In the genomic region with DNA sequence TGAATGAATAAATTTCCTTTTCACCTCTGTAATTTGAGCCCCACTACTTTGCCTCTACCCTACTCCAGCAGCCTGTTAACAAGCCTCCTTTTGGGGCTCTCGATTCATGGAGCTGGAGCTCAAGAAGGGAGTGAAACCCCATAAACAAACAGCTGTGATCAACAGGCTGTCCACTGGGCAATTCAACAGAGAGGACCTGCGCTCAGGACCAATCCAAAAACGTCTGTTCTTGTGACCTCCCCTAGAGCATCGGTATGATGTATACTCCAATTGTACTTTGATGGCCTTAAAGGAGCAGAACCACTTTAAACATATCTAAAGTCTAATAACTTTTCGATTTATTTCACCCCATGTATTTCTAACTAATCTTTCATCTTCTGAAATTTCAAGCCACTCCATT, we compare ENCODE assay signal across 1 cellular context.
TF ChIP-seq lines count a peak whose summit lies in the region.

No MANE protein-coding gene starts in this region.

TF ChIP-seq in HEK293, 187 proteins besides CTCF, POLR2A, EP300 and RAD21 (continued from another document):
- TF ChIP-seq, protein P1, sequence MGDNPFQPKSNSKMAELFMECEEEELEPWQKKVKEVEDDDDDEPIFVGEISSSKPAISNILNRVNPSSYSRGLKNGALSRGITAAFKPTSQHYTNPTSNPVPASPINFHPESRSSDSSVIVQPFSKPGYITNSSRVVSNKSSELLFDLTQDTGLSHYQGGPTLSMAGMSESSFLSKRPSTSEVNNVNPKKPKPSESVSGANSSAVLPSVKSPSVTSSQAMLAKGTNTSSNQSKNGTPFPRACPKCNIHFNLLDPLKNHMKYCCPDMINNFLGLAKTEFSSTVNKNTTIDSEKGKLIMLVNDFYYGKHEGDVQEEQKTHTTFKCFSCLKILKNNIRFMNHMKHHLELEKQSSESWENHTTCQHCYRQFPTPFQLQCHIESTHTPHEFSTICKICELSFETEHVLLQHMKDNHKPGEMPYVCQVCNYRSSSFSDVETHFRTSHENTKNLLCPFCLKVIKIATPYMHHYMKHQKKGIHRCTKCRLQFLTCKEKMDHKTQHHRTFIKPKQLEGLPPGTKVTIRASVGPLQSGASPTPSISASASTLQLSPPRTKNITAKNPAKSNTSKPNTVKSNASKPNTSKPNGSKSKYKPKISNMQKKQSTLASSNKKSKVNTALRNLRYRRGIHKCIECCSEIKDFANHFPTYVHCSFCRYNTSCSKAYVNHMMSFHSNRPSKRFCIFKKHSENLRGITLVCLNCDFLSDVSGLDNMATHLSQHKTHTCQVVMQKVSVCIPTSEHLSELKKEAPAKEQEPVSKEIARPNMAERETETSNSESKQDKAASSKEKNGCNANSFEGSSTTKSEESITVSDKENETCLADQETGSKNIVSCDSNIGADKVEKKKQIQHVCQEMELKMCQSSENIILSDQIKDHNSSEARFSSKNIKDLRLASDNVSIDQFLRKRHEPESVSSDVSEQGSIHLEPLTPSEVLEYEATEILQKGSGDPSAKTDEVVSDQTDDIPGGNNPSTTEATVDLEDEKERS (tag by site-specific recombination; IDR thresholded peaks at IDR 0.05) = no peak
- TF ChIP-seq ZIC2 (tag by site-specific recombination; IDR thresholded peaks at IDR 0.05) (no peak), ZSCAN23 (tag by site-specific recombination; IDR thresholded peaks at IDR 0.05) (no peak), SP7 (tag by site-specific recombination; IDR thresholded peaks at IDR 0.05) (no peak), ZNF792 (tag by site-specific recombination; IDR thresholded peaks at IDR 0.05) (no peak), ZNF449 (tag by site-specific recombination; IDR thresholded peaks at IDR 0.05) (no peak), EGR2 (tag by site-specific recombination; IDR thresholded peaks at IDR 0.05; ENCODE audit: low read depth) (no peak), ZNF521 (tag by site-specific recombination; IDR thresholded peaks at IDR 0.05) (no peak), ZNF37A (tag by site-specific recombination; IDR thresholded peaks at IDR 0.05) (no peak), ZSCAN16 (tag by site-specific recombination; IDR thresholded peaks at IDR 0.05) (no peak), ZFP69B (tag by site-specific recombination; IDR thresholded peaks at IDR 0.05) (no peak), SCRT2 (tag by site-specific recombination; IDR thresholded peaks at IDR 0.05) (peak; percentile 86), ZNF19 (tag by site-specific recombination; IDR thresholded peaks at IDR 0.05; ENCODE audit: low read depth) (no peak)
- TF ChIP-seq, protein P2, sequence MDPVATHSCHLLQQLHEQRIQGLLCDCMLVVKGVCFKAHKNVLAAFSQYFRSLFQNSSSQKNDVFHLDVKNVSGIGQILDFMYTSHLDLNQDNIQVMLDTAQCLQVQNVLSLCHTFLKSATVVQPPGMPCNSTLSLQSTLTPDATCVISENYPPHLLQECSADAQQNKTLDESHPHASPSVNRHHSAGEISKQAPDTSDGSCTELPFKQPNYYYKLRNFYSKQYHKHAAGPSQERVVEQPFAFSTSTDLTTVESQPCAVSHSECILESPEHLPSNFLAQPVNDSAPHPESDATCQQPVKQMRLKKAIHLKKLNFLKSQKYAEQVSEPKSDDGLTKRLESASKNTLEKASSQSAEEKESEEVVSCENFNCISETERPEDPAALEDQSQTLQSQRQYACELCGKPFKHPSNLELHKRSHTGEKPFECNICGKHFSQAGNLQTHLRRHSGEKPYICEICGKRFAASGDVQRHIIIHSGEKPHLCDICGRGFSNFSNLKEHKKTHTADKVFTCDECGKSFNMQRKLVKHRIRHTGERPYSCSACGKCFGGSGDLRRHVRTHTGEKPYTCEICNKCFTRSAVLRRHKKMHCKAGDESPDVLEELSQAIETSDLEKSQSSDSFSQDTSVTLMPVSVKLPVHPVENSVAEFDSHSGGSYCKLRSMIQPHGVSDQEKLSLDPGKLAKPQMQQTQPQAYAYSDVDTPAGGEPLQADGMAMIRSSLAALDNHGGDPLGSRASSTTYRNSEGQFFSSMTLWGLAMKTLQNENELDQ (tag by site-specific recombination; IDR thresholded peaks at IDR 0.05; ENCODE audit: low read depth) = no peak
- TF ChIP-seq, protein P3, sequence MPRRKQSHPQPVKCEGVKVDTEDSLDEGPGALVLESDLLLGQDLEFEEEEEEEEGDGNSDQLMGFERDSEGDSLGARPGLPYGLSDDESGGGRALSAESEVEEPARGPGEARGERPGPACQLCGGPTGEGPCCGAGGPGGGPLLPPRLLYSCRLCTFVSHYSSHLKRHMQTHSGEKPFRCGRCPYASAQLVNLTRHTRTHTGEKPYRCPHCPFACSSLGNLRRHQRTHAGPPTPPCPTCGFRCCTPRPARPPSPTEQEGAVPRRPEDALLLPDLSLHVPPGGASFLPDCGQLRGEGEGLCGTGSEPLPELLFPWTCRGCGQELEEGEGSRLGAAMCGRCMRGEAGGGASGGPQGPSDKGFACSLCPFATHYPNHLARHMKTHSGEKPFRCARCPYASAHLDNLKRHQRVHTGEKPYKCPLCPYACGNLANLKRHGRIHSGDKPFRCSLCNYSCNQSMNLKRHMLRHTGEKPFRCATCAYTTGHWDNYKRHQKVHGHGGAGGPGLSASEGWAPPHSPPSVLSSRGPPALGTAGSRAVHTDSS (tag by site-specific recombination; IDR thresholded peaks at IDR 0.05) = no peak
- TF ChIP-seq, protein P4, sequence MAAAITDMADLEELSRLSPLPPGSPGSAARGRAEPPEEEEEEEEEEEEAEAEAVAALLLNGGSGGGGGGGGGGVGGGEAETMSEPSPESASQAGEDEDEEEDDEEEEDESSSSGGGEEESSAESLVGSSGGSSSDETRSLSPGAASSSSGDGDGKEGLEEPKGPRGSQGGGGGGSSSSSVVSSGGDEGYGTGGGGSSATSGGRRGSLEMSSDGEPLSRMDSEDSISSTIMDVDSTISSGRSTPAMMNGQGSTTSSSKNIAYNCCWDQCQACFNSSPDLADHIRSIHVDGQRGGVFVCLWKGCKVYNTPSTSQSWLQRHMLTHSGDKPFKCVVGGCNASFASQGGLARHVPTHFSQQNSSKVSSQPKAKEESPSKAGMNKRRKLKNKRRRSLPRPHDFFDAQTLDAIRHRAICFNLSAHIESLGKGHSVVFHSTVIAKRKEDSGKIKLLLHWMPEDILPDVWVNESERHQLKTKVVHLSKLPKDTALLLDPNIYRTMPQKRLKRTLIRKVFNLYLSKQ (tag by site-specific recombination; IDR thresholded peaks at IDR 0.05; ENCODE audit: borderline replicate concordance) = no peak
TF ChIP-seq in HEK293: peak in this region for 3.
